9 cellular contexts compared by ENCODE assay signal in genomic region chr19:48332351-48332661, GRCh38. TPM values are rescaled to one million over a fixed set of nuclear protein-coding genes. Genes with fewer than 3 reads are reported as not detected.
DNase-seq lines count a peak whose midpoint lies in the region; ATAC-seq, FAIRE-seq and TF ChIP-seq lines count a peak whose summit lies in the region.
"Had no signal": no experiment of that assay in that cellular context is flagged by ENCODE, and none has a peak within 500 bp of the region (broad histone marks: within the 10 kb centered on the region; RNA-seq: fewer than 3 reads in every experiment).

No MANE protein-coding gene starts in this region.

- no peak overlapping the region for H3K14ac ChIP-seq in H1 (ENCODE audit: insufficient read length)

- peak overlapping the region; percentile 53 to 63 for H3K4me3 ChIP-seq in CD4-positive, alpha-beta memory T cell (ENCODE audit: low read length in 2 of 2)
- H3K4me3 ChIP-seq in NB4 (ENCODE audit: low read depth, low read length), result peak overlapping the region; percentile 68
- H3K4me3 ChIP-seq in H1 (ENCODE audit: extremely low read depth in 1 of 4, insufficient read depth in 2 of 4, low read depth in 3 of 4, low read length in 4 of 4), result peak overlapping the region; percentile 33 to 57 (median 42); a peak in 7 of 8 replicates
- H3K4me3 ChIP-seq in neuron (ENCODE audit: low read length), result no peak overlapping the region

- no peak overlapping the region for H3K23ac ChIP-seq in H1 (ENCODE audit: insufficient read length)

- POLR2A ChIA-PET in CD4-positive, alpha-beta memory T cell (lab: Charles Lee; ENCODE audit: partially characterized antibody), result interaction anchor here (0.5 to 9.9 kb wide), 21 partner anchors 9 to 1544 kb away, joined by 3 to 516 read pairs (median 4); partner anchors contain the start of genes AKT1S1, CARD8, DBP and EMP3
- POLR2A ChIA-PET in H1 (lab: Charles Lee; ENCODE audit: partially characterized antibody), result interaction anchor here (0.7 to 3.4 kb wide), 8 partner anchors 11 to 161 kb away, joined by 3 to 35 read pairs (median 4); partner anchors contain the start of genes EMP3, SYNGR4 and TMEM143

- H4K5ac ChIP-seq in H1 (ENCODE audit: insufficient read length, low read depth, low read length), result no peak overlapping the region

- no peak for FAIRE-seq in H1 (lab: Jason Lieb, UNC)

- H3K4me1 ChIP-seq in CD4-positive, alpha-beta memory T cell (ENCODE audit: insufficient read depth, low read length), result peaks cover 63% of the 10 kb centered on the region
- H3K4me1 ChIP-seq in H1 (replicated peaks in 1 of 4; ENCODE audit: control insufficient read depth in 3 of 4, insufficient read depth in 4 of 4, low read length in 3 of 4), result peaks cover 4 to 23% (median 10%) of the 10 kb centered on the region in 4 experiments
- H3K4me1 ChIP-seq in neuron (ENCODE audit: insufficient read depth, low read length), result no peaks in the 10 kb centered on the region

- no peak overlapping the region for H3K56ac ChIP-seq in H1 (replicated peaks; ENCODE audit: insufficient read length, low read depth, low read length)

- peak overlapping the region; percentile 81 to 83 for H3K4me2 ChIP-seq in H1 (ENCODE audit: insufficient read depth in 1 of 2, low read depth in 2 of 2, low read length in 2 of 2)

- H4K91ac ChIP-seq in H1 (replicated peaks; ENCODE audit: insufficient read length, low read length), result no peak overlapping the region

- no peak overlapping the region for H2AK5ac ChIP-seq in H1 (ENCODE audit: low read depth, low read length)

- no peak overlapping the region for H2BK12ac ChIP-seq in H1 (ENCODE audit: low read depth, low read length)

- H3K27ac ChIP-seq in CD4-positive, alpha-beta memory T cell (ENCODE audit: low read depth, low read length), result peak overlapping the region; percentile 61
- no peak overlapping the region for H3K27ac ChIP-seq in H1 (ENCODE audit: low read depth, low read length)

- H3K9me3 ChIP-seq in CD4-positive, alpha-beta memory T cell (ENCODE audit: control insufficient read depth in 1 of 2, low read length in 2 of 2), result no peaks in the 10 kb centered on the region
- no peaks in the 10 kb centered on the region for H3K9me3 ChIP-seq in H1 (ENCODE audit: insufficient read depth in 2 of 2, low read depth in 1 of 2, low read length in 1 of 2)
- peaks cover 3% of the 10 kb centered on the region for H3K9me3 ChIP-seq in neuron (ENCODE audit: low read length)

- CTCF ChIA-PET in CD4-positive, alpha-beta memory T cell (lab: Charles Lee; ENCODE audit: partially characterized antibody), result interaction anchor here (1.1 to 8.2 kb wide), 9 partner anchors 7 to 68 kb away, joined by 3 to 278 read pairs (median 10); partner anchors contain the start of genes EMP3 and KDELR1
- CTCF ChIA-PET in H1 (lab: Charles Lee; ENCODE audit: partially characterized antibody), result interaction anchor here (0.6 to 4.6 kb wide), 13 partner anchors 8 to 163 kb away, joined by 3 to 60 read pairs (median 5); partner anchors contain the start of genes EMP3 and KDELR1

- no peak for TF ChIP-seq EP300 in H1 (IDR thresholded peaks at IDR 0.05; ENCODE audit: borderline replicate concordance in 1 of 2, low read depth in 2 of 2, low read length in 2 of 2)

- H3K18ac ChIP-seq in H1 (ENCODE audit: extremely low read depth, low read length), result peak overlapping the region; percentile 40; the same call in 1 of the 2 replicates

- no peak overlapping the region for H4K8ac ChIP-seq in H1 (ENCODE audit: extremely low read depth, insufficient read depth, low read length)

- no peaks in the 10 kb centered on the region for H3K79me2 ChIP-seq in H1 (ENCODE audit: control insufficient read depth in 1 of 2, insufficient read depth in 2 of 2, low read length in 2 of 2)

- H3K4me1 Mint-ChIP-seq in CD4-positive, alpha-beta memory T cell, result peaks cover 30 to 72% (median 46%) of the 10 kb centered on the region in 4 donors

- 0 out of 2 replicates have a peak overlapping the region, but pooled peaks have one; percentile 40 for H2BK20ac ChIP-seq in H1 (ENCODE audit: low read length)

- WGBS in H1 (ENCODE audit: extremely low coverage in 1 of 2, insufficient coverage in 1 of 2, insufficient read length in 1 of 2, insufficient replicate concordance in 2 of 2, low coverage in 1 of 2, low lambda C conversion rate in 2 of 2, missing lambda C conversion rate in 1 of 2), 2 experiments, result 68% methylated on average over 6 of the region's 6 CpGs; no CpG with 5 or more reads in 1 of the 2 experiments

- no peaks in the 10 kb centered on the region for H4K20me1 ChIP-seq in H1 (replicated peaks in 1 of 2; ENCODE audit: control insufficient read depth in 1 of 2, insufficient read depth in 2 of 2, low read length in 2 of 2)

- ATAC-seq in GM19324 (IDR thresholded peaks at IDR 0.05; ENCODE audit: low FRiP score, unreplicated experiment), result no peak

- H3K27ac Mint-ChIP-seq in CD4-positive, alpha-beta memory T cell, result peak overlapping the region; percentile 94 to 99 (median 98)

- TF ChIP-seq CTCF in NB4 (IDR thresholded peaks at IDR 0.05; ENCODE audit: low read depth, low read length) (no peak), H1 (IDR thresholded peaks at IDR 0.05; ENCODE audit: control extremely low read depth in 1 of 3, insufficient read depth in 1 of 3, low read depth in 1 of 3, low read length in 3 of 3) (no peak)

- no peak for TF ChIP-seq RAD21 in H1 (IDR thresholded peaks at IDR 0.05 in 1 of 2, conservative IDR thresholded peaks at IDR 0.05 in 1 of 2; ENCODE audit: low read depth in 2 of 2, low read length in 2 of 2)

- no peak overlapping the region for H2BK120ac ChIP-seq in H1 (replicated peaks; ENCODE audit: low read depth, low read length)

- no peak overlapping the region for H3K4ac ChIP-seq in H1 (replicated peaks; ENCODE audit: insufficient read length, low read depth, low read length)

- H3K9me3 Mint-ChIP-seq in CD4-positive, alpha-beta memory T cell, result peaks cover 0 to 1% (median 0%) of the 10 kb centered on the region in 8 donors

- intact Hi-C loops in CD4-positive, alpha-beta memory T cell (cut with micrococcal nuclease), result loop anchor here (2.0 kb wide), 2 partner anchors 30 to 136 kb away; partner anchors contain the start of genes CYTH2 and TMEM143

- peaks cover 12% of the 10 kb centered on the region for H3K23me2 ChIP-seq in H1 (ENCODE audit: low read depth, low read length)

- H3K79me1 ChIP-seq in H1 (ENCODE audit: low read depth, low read length), result no peaks in the 10 kb centered on the region

- no peak for TF ChIP-seq POLR2A in NB4 (IDR thresholded peaks at IDR 0.05; ENCODE audit: extremely low read depth, insufficient read length)
- no peak for TF ChIP-seq POLR2A in H1 (IDR thresholded peaks at IDR 0.05; ENCODE audit: control extremely low read depth in 1 of 2, low read depth in 2 of 2, low read length in 2 of 2)

- H3K27me3 ChIP-seq in CD4-positive, alpha-beta memory T cell (ENCODE audit: insufficient read depth, low read length), result no peaks in the 10 kb centered on the region
- H3K27me3 ChIP-seq in H1 (replicated peaks in 1 of 4; ENCODE audit: control insufficient read depth in 3 of 4, extremely low read depth in 1 of 4, insufficient read depth in 3 of 4, low read length in 3 of 4) (no peaks in the 10 kb centered on the region), neuron (ENCODE audit: insufficient read depth, low read length) (no peaks in the 10 kb centered on the region)

- H3K36me3 Mint-ChIP-seq in CD4-positive, alpha-beta memory T cell, result peaks cover 24 to 39% of the 10 kb centered on the region in 2 donors

- H2BK15ac ChIP-seq in H1 (ENCODE audit: low read length), result 0 out of 2 replicates have a peak overlapping the region, but pooled peaks have one; percentile 63

- H2AFZ ChIP-seq in H1 (ENCODE audit: low read length) (no peak overlapping the region), neuron (ENCODE audit: low read depth, low read length) (peak overlapping the region; percentile 51)

- no peak for DNase-seq in CD4-positive, alpha-beta memory T cell
- DNase-seq in NB4 (ENCODE audit: low read depth) (no peak), H1 (ENCODE audit: low read depth in 1 of 2, low spot score in 2 of 2) (no peak), NCI-H1436 treated with DMSO at 0.1 percent for 48 hours (lab: John Stamatoyannopoulos, UW) (no peak), AG20443 (ENCODE audit: low spot score) (no peak), NCI-H446 (lab: John Stamatoyannopoulos, UW) (no peak)

- peak overlapping the region; percentile 88 to 97 (median 94) for H3K4me3 Mint-ChIP-seq in CD4-positive, alpha-beta memory T cell

- H2BK5ac ChIP-seq in H1 (ENCODE audit: low read depth, low read length), result peak overlapping the region; percentile 15; the same call in 1 of the 2 replicates

- H3K9ac ChIP-seq in H1 (replicated peaks in 1 of 4; ENCODE audit: extremely low read depth in 1 of 4, low read depth in 3 of 4, low read length in 3 of 4), result no peak overlapping the region; a peak in 2 of 7 replicates

- H3K27me3 Mint-ChIP-seq in CD4-positive, alpha-beta memory T cell, result no peaks in the 10 kb centered on the region

- peaks cover 28% of the 10 kb centered on the region for H3K36me3 ChIP-seq in CD4-positive, alpha-beta memory T cell (ENCODE audit: insufficient read depth, low read length)
- H3K36me3 ChIP-seq in H1 (ENCODE audit: control insufficient read depth in 2 of 4, insufficient read depth in 4 of 4, low read length in 3 of 4) (no peaks in the 10 kb centered on the region), neuron (ENCODE audit: insufficient read depth, low read length) (no peaks in the 10 kb centered on the region)

RNA-seq across cellular contexts. Expression of gene EMP3, which starts 7.0 kb away (rescaled TPM):
- total RNA-seq in CD4-positive, alpha-beta memory T cell, result 100 to 1,000 TPM; 293 to 294 TPM
- polyA plus RNA-seq in CD4-positive, alpha-beta memory T cell, result 1,000 to 10,000 TPM; 1,097 to 1,108 TPM
- 18.4 and 20.9 TPM in 2 replicates for total RNA-seq in H1 (2021; fragmentation: NEBNext Ultra II Directional; extraction: Animal tissue kit (Norgen Biotek cat#: 25700))
- polyA plus RNA-seq in H1 (2011; rRNA removed), result 65.9 and 87.8 TPM in 2 replicates
- 37.7 TPM for polyA plus RNA-seq in H1 (2011; cell fraction: cytosol; rRNA removed)
- polyA plus RNA-seq in H1 (2011; cell fraction: nucleus; rRNA removed), result 31.1 TPM
- 25.5 to 38.5 TPM (median 37.6 TPM) in 4 replicates for polyA plus RNA-seq in H1 (2012, experiment 1 of 2)
- polyA plus RNA-seq in H1 (2012, experiment 2 of 2), result 38.7 TPM
- 44.8 TPM for polyA plus RNA-seq in H1 (2013, experiment 1 of 2)
- 54.5 TPM for polyA plus RNA-seq in H1 (2013, experiment 2 of 2)
- polyA minus RNA-seq in H1 (2011; rRNA and poly(A)+ RNA removed), result 23.6 and 26.4 TPM in 2 replicates
- polyA minus RNA-seq in H1 (2011; cell fraction: cytosol; rRNA and poly(A)+ RNA removed), result 12.1 TPM
- 15.2 TPM for polyA minus RNA-seq in H1 (2011; cell fraction: nucleus; rRNA and poly(A)+ RNA removed)

RNA-seq across cellular contexts. Expression of gene TMEM143, which starts 31.4 kb away (rescaled TPM):
- total RNA-seq in CD4-positive, alpha-beta memory T cell, result 10 to 100 TPM; 27.6 to 31.8 TPM
- 1 to 10 TPM; 3.8 to 8.2 TPM for polyA plus RNA-seq in CD4-positive, alpha-beta memory T cell
- total RNA-seq in H1 (2021; fragmentation: NEBNext Ultra II Directional; extraction: Animal tissue kit (Norgen Biotek cat#: 25700)), result 14.2 and 14.7 TPM in 2 replicates
- 19.1 and 26.7 TPM in 2 replicates for polyA plus RNA-seq in H1 (2011; rRNA removed)
- 17.1 TPM for polyA plus RNA-seq in H1 (2011; cell fraction: cytosol; rRNA removed)
- 47.8 TPM for polyA plus RNA-seq in H1 (2011; cell fraction: nucleus; rRNA removed)
- 9.5 to 18.4 TPM (median 14.8 TPM) in 4 replicates for polyA plus RNA-seq in H1 (2012, experiment 1 of 2)
- 13.1 TPM for polyA plus RNA-seq in H1 (2012, experiment 2 of 2)
- polyA plus RNA-seq in H1 (2013, experiment 1 of 2), result 12.7 TPM
- polyA plus RNA-seq in H1 (2013, experiment 2 of 2), result 11.9 TPM
- polyA minus RNA-seq in H1 (2011; rRNA and poly(A)+ RNA removed), result 10.4 and 15.6 TPM in 2 replicates
- 22.6 TPM for polyA minus RNA-seq in H1 (2011; cell fraction: cytosol; rRNA and poly(A)+ RNA removed)
- 14.9 TPM for polyA minus RNA-seq in H1 (2011; cell fraction: nucleus; rRNA and poly(A)+ RNA removed)

RNA-seq across cellular contexts. Expression of gene SYNGR4, which starts 31.9 kb away (rescaled TPM):
- total RNA-seq in CD4-positive, alpha-beta memory T cell, result not detected
- polyA plus RNA-seq in CD4-positive, alpha-beta memory T cell, result not detected
- 1.1 TPM in 1 of 2 replicates, not detected in the other for total RNA-seq in H1 (2021; fragmentation: NEBNext Ultra II Directional; extraction: Animal tissue kit (Norgen Biotek cat#: 25700))
- 0.27 and 0.41 TPM in 2 replicates for polyA plus RNA-seq in H1 (2011; rRNA removed)
- polyA plus RNA-seq in H1 (2011; cell fraction: cytosol; rRNA removed), result 0.18 TPM
- polyA plus RNA-seq in H1 (2011; cell fraction: nucleus; rRNA removed), result 0.46 TPM
- polyA plus RNA-seq in H1 (2012, experiment 1 of 2), result 0.23 TPM in 1 of 4 replicates, not detected in the others
- polyA plus RNA-seq in H1 (2012, experiment 2 of 2), result 0.54 TPM
- polyA plus RNA-seq in H1 (2013, experiment 1 of 2), result 0.28 TPM
- polyA plus RNA-seq in H1 (2013, experiment 2 of 2), result 0.26 TPM
- polyA minus RNA-seq in H1 (2011; rRNA and poly(A)+ RNA removed), result not detected in 2 replicates
- polyA minus RNA-seq in H1 (2011; cell fraction: cytosol; rRNA and poly(A)+ RNA removed), result not detected
- polyA minus RNA-seq in H1 (2011; cell fraction: nucleus; rRNA and poly(A)+ RNA removed), result not detected
- total RNA-seq: mucosa of gallbladder had no signal

RNA-seq across cellular contexts. Expression of gene KDELR1, which starts 59.0 kb away (rescaled TPM):
- total RNA-seq in CD4-positive, alpha-beta memory T cell, result 10 to 100 TPM; 58.8 to 63.2 TPM
- 10 to 100 TPM; 17.7 to 28.8 TPM for polyA plus RNA-seq in CD4-positive, alpha-beta memory T cell
- 224 and 225 TPM in 2 replicates for total RNA-seq in H1 (2021; fragmentation: NEBNext Ultra II Directional; extraction: Animal tissue kit (Norgen Biotek cat#: 25700))
- polyA plus RNA-seq in H1 (2011; rRNA removed), result 231 and 249 TPM in 2 replicates
- polyA plus RNA-seq in H1 (2011; cell fraction: cytosol; rRNA removed), result 107 TPM
- polyA plus RNA-seq in H1 (2011; cell fraction: nucleus; rRNA removed), result 178 TPM
- 154 to 271 TPM (median 239 TPM) in 4 replicates for polyA plus RNA-seq in H1 (2012, experiment 1 of 2)
- 352 TPM for polyA plus RNA-seq in H1 (2012, experiment 2 of 2)
- 604 TPM for polyA plus RNA-seq in H1 (2013, experiment 1 of 2)
- 663 TPM for polyA plus RNA-seq in H1 (2013, experiment 2 of 2)
- 147 and 178 TPM in 2 replicates for polyA minus RNA-seq in H1 (2011; rRNA and poly(A)+ RNA removed)
- 102 TPM for polyA minus RNA-seq in H1 (2011; cell fraction: cytosol; rRNA and poly(A)+ RNA removed)
- polyA minus RNA-seq in H1 (2011; cell fraction: nucleus; rRNA and poly(A)+ RNA removed), result 58.9 TPM

Comparison
In these comparisons a context has a peak if more than half of its experiments do, and no peak if none do; other contexts are left out.
1. RNA of gene EMP3, which starts 7.0 kb away (total RNA-seq): 293 to 294 TPM in CD4-positive, alpha-beta memory T cell; 18.4 to 20.9 TPM in H1; every median in the first group is over 10 times any median in the second.